In the genomic region with DNA sequence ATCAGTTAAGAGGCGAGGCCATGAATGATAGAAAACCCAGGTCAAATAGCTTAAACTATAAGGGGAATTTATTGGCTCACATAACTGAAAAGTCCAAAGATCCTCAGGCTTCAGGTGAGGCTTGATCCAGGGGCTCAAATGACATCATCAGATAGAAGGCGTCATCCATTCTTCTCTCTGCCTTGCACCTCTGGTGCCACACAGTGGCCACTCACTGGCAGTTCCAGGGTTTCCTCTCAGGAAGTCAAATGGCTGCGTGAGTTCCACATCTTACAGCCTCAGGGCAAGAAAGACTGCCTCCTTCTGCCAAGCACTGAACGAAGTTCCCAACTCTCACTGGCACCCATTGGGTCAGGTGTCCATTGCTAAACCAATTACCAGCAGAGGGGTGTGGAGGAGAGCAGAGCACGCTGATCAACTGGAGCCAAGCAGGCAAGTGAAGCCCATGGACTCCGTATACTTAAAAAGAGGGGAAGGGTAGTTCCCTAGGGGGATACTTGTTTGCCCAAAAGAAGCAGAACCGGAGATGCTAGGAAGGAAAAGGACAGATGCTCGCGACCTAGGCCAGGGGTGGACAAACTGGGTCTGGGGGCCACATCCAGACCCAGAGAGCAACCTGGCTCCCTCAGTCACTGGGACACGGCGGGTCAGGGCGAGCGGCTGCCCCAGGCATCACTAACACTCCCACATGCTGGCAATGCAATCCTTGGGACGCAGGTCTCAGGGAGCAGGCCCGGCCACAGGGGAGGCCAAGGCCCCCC, we compare ENCODE assay signal across 8 cellular contexts.
DNase-seq lines count a peak whose midpoint lies in the region; ATAC-seq and TF ChIP-seq lines count a peak whose summit lies in the region.

No MANE protein-coding gene starts in this region.

- no peak overlapping the region for H3K4me3 ChIP-seq in mammary epithelial cell (replicated peaks in 1 of 3; ENCODE audit: insufficient read depth in 1 of 3, low read depth in 2 of 3, low read length in 3 of 3)
- no peak overlapping the region for H3K4me3 ChIP-seq in neural progenitor cell

- CTCF ChIA-PET in mammary epithelial cell (lab: Charles Lee; ENCODE audit: low non-redundant PET) = no interaction called here

- H3K79me2 ChIP-seq in mammary epithelial cell (ENCODE audit: insufficient read depth, low read length) = no peaks in the 10 kb centered on the region
- no peaks in the 10 kb centered on the region for H3K79me2 ChIP-seq in neural progenitor cell (ENCODE audit: low read depth)

- peak; percentile 79 for DNase-seq in ELR (ENCODE audit: low read depth)
- peak; percentile 36 for DNase-seq in LoVo (ENCODE audit: low spot score)
- peak; percentile 64 for DNase-seq in mammary epithelial cell
- peak; percentile 67 for DNase-seq in neural progenitor cell (ENCODE audit: low spot score)
- DNase-seq in activated T-helper 2 cell treated with anti-CD3 and anti-CD28 coated beads, Interferon-gamma antibody, Interleukin-2, Interleukin-4, amounts not matched to agents 10 μg/mL and 5 μg/mL and 100 μg/mL, durations not matched to agents 14 hours and 24 hours and 36 hours (ENCODE audit: low spot score) = no peak
- no peak for DNase-seq in Right ventricle myocardium superior

- no peak overlapping the region for H3K9ac ChIP-seq in mammary epithelial cell (ENCODE audit: insufficient read depth, low read length)
- no peak overlapping the region for H3K9ac ChIP-seq in neural progenitor cell

- H3K4me1 Mint-ChIP-seq in neural progenitor cell = peaks cover 16% of the 10 kb centered on the region
- H3K4me1 Mint-ChIP-seq in activated T-helper 2 cell treated with anti-CD3 and anti-CD28 coated beads, Interferon-gamma antibody, Interleukin-2, Interleukin-4, amounts not matched to agents 10 μg/mL and 5 μg/mL and 100 μg/mL, durations not matched to agents 14 hours and 24 hours and 36 hours (ENCODE audit: low read depth) = no peaks in the 10 kb centered on the region

- H3K4me2 ChIP-seq in mammary epithelial cell (ENCODE audit: insufficient read depth, low read depth, low read length) (no peak overlapping the region), neural progenitor cell (no peak overlapping the region)

- H3K4me3 Mint-ChIP-seq in neural progenitor cell = no peak overlapping the region
- no peak overlapping the region for H3K4me3 Mint-ChIP-seq in activated T-helper 2 cell treated with anti-CD3 and anti-CD28 coated beads, Interferon-gamma antibody, Interleukin-2, Interleukin-4, amounts not matched to agents 10 μg/mL and 5 μg/mL and 100 μg/mL, durations not matched to agents 14 hours and 24 hours and 36 hours (ENCODE audit: low read depth)

- no peak overlapping the region for H3K27ac Mint-ChIP-seq in neural progenitor cell
- H3K27ac Mint-ChIP-seq in activated T-helper 2 cell treated with anti-CD3 and anti-CD28 coated beads, Interferon-gamma antibody, Interleukin-2, Interleukin-4, amounts not matched to agents 10 μg/mL and 5 μg/mL and 100 μg/mL, durations not matched to agents 14 hours and 24 hours and 36 hours = no peak overlapping the region

- peak; percentile 79 to 91 for TF ChIP-seq CTCF in mammary epithelial cell (conservative IDR thresholded peaks at IDR 0.05 in 1 of 2, IDR thresholded peaks at IDR 0.05 in 1 of 2; ENCODE audit: extremely low read depth in 1 of 2, insufficient read depth in 1 of 2, low read depth in 1 of 2, low read length in 2 of 2)
- TF ChIP-seq CTCF in neural progenitor cell (IDR thresholded peaks at IDR 0.05) = peak; percentile 59

- dilution Hi-C loops in mammary epithelial cell (cut with HindIII; ENCODE audit: low sequenced_read_pairs) = no loop called here

- H3K27me3 Mint-ChIP-seq in neural progenitor cell (ENCODE audit: insufficient read depth, low read depth) = peaks cover 11% of the 10 kb centered on the region
- no peaks in the 10 kb centered on the region for H3K27me3 Mint-ChIP-seq in activated T-helper 2 cell treated with anti-CD3 and anti-CD28 coated beads, Interferon-gamma antibody, Interleukin-2, Interleukin-4, amounts not matched to agents 10 μg/mL and 5 μg/mL and 100 μg/mL, durations not matched to agents 14 hours and 24 hours and 36 hours (ENCODE audit: low read depth)

- H3K9me3 Mint-ChIP-seq in neural progenitor cell = no peaks in the 10 kb centered on the region
- no peaks in the 10 kb centered on the region for H3K9me3 Mint-ChIP-seq in activated T-helper 2 cell treated with anti-CD3 and anti-CD28 coated beads, Interferon-gamma antibody, Interleukin-2, Interleukin-4, amounts not matched to agents 10 μg/mL and 5 μg/mL and 100 μg/mL, durations not matched to agents 14 hours and 24 hours and 36 hours

- ATAC-seq in HG02870 (IDR thresholded peaks at IDR 0.05; ENCODE audit: unreplicated experiment) = no peak
- ATAC-seq in GM21360 (IDR thresholded peaks at IDR 0.05; ENCODE audit: unreplicated experiment) = no peak
- no peak for ATAC-seq in Right ventricle myocardium superior (ENCODE audit: poor library complexity)

- H2AFZ ChIP-seq in mammary epithelial cell (ENCODE audit: low read depth, low read length) (no peak overlapping the region), neural progenitor cell (replicated peaks) (no peak overlapping the region)

- H3K27me3 ChIP-seq in mammary epithelial cell (ENCODE audit: insufficient read depth, low read length) = no peaks in the 10 kb centered on the region
- H3K27me3 ChIP-seq in neural progenitor cell = no peaks in the 10 kb centered on the region

- no TSS peak for BruUV-seq in mammary epithelial cell (replicated peaks; lab: Mats Ljungman, UMichigan)

- no peak overlapping the region for H3K27ac ChIP-seq in mammary epithelial cell (ENCODE audit: insufficient read depth, low read depth, low read length)
- no peak overlapping the region for H3K27ac ChIP-seq in neural progenitor cell

- peaks cover 8% of the 10 kb centered on the region for H3F3A ChIP-seq in neural progenitor cell (ENCODE audit: low read depth)

- H3K9me3 ChIP-seq in mammary epithelial cell (replicated peaks; ENCODE audit: insufficient read depth, low read length) = no peaks in the 10 kb centered on the region
- H3K9me3 ChIP-seq in neural progenitor cell (ENCODE audit: low read depth) = no peaks in the 10 kb centered on the region

- H3K36me3 ChIP-seq in mammary epithelial cell (ENCODE audit: insufficient read depth, low read length) (no peaks in the 10 kb centered on the region), neural progenitor cell (no peaks in the 10 kb centered on the region)

- no peaks in the 10 kb centered on the region for H3K36me3 Mint-ChIP-seq in neural progenitor cell
- no peaks in the 10 kb centered on the region for H3K36me3 Mint-ChIP-seq in activated T-helper 2 cell treated with anti-CD3 and anti-CD28 coated beads, Interferon-gamma antibody, Interleukin-2, Interleukin-4, amounts not matched to agents 10 μg/mL and 5 μg/mL and 100 μg/mL, durations not matched to agents 14 hours and 24 hours and 36 hours (ENCODE audit: low read depth)

- 69% methylated on average over 10 of the region's 15 CpGs for WGBS in mammary epithelial cell (ENCODE audit: low coverage, missing lambda C conversion rate)

- H3K4me1 ChIP-seq in mammary epithelial cell (ENCODE audit: insufficient read depth, low read length) = peaks cover 10% of the 10 kb centered on the region
- peaks cover 7% of the 10 kb centered on the region for H3K4me1 ChIP-seq in neural progenitor cell

- intact Hi-C loops in mammary epithelial cell (cut with micrococcal nuclease) = loop anchor here (1.0 to 10.0 kb wide), 5 partner anchors 133 to 547 kb away; no protein-coding TSS in a partner anchor
- intact Hi-C loops in activated T-helper 2 cell treated with anti-CD3 and anti-CD28 coated beads, Interferon-gamma antibody, Interleukin-2, Interleukin-4, amounts not matched to agents 10 μg/mL and 5 μg/mL and 100 μg/mL, durations not matched to agents 14 hours and 24 hours and 36 hours (cut with micrococcal nuclease) = loop anchor here (10.0 kb wide), 1 partner anchor 413 kb away; no protein-coding TSS in a partner anchor
- intact Hi-C loops in Right ventricle myocardium superior (cut with DNase I) = no loop called here

- H4K20me1 ChIP-seq in mammary epithelial cell (ENCODE audit: insufficient read depth, low read length) (no peaks in the 10 kb centered on the region), neural progenitor cell (ENCODE audit: low read depth) (no peaks in the 10 kb centered on the region)

- in situ Hi-C loops in mammary epithelial cell (cut with MboI; ENCODE audit: low sequenced_read_pairs in 2 of 2) = loop anchor here in 1 of 2 donors (25.0 kb wide), 2 partner anchors 406 to 756 kb away; no protein-coding TSS in a partner anchor

Comparison
In these comparisons a context has a peak if more than half of its experiments do, and no peak if none do; other contexts are left out.
1. DNase-seq: peak in ELR (single experiment), LoVo (single experiment), mammary epithelial cell (single experiment) and neural progenitor cell (single experiment); none in activated T-helper 2 cell treated with anti-CD3 and anti-CD28 coated beads, Interferon-gamma antibody, Interleukin-2, Interleukin-4, amounts not matched to agents 10 μg/mL and 5 μg/mL and 100 μg/mL, durations not matched to agents 14 hours and 24 hours and 36 hours (single experiment) and Right ventricle myocardium superior (single experiment).